In genomic region chr3:121834734-121835709, GRCh38 we compare ENCODE assay signal across 1 cellular context.
A peak's percentile ranks its signal among the peaks of the same experiment; 100 is the strongest.
TF ChIP-seq lines count a peak whose summit lies in the region.

Gene EAF2, plus strand, starts transcription at chr3:121835209. Its CDS starts 77 bp downstream, at chr3:121835286.
A gene with protein sequence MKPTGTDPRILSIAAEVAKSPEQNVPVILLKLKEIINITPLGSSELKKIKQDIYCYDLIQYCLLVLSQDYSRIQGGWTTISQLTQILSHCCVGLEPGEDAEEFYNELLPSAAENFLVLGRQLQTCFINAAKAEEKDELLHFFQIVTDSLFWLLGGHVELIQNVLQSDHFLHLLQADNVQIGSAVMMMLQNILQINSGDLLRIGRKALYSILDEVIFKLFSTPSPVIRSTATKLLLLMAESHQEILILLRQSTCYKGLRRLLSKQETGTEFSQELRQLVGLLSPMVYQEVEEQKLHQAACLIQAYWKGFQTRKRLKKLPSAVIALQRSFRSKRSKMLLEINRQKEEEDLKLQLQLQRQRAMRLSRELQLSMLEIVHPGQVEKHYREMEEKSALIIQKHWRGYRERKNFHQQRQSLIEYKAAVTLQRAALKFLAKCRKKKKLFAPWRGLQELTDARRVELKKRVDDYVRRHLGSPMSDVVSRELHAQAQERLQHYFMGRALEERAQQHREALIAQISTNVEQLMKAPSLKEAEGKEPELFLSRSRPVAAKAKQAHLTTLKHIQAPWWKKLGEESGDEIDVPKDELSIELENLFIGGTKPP (minus strand): TSS chr3:121835060. CDS start chr3:121828960, 6,100 bp downstream.

TF ChIP-seq in HepG2, 621 proteins besides CTCF, POLR2A, EP300 and RAD21 (continued from another document):
- TF ChIP-seq, protein P1, sequence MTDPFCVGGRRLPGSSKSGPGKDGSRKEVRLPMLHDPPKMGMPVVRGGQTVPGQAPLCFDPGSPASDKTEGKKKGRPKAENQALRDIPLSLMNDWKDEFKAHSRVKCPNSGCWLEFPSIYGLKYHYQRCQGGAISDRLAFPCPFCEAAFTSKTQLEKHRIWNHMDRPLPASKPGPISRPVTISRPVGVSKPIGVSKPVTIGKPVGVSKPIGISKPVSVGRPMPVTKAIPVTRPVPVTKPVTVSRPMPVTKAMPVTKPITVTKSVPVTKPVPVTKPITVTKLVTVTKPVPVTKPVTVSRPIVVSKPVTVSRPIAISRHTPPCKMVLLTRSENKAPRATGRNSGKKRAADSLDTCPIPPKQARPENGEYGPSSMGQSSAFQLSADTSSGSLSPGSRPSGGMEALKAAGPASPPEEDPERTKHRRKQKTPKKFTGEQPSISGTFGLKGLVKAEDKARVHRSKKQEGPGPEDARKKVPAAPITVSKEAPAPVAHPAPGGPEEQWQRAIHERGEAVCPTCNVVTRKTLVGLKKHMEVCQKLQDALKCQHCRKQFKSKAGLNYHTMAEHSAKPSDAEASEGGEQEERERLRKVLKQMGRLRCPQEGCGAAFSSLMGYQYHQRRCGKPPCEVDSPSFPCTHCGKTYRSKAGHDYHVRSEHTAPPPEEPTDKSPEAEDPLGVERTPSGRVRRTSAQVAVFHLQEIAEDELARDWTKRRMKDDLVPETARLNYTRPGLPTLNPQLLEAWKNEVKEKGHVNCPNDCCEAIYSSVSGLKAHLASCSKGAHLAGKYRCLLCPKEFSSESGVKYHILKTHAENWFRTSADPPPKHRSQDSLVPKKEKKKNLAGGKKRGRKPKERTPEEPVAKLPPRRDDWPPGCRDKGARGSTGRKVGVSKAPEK (CRISPR knock-in tag; IDR thresholded peaks at IDR 0.05; ENCODE audit: borderline replicate concordance): peak; percentile 55; the same call in 1 of the 2 replicates
- TF ChIP-seq U2AF1 (optimal IDR thresholded peaks at IDR 0.05; ENCODE audit: low read depth, low read length) (no peak), AGO2 (optimal IDR thresholded peaks at IDR 0.05; ENCODE audit: low read depth, low read length) (peak; percentile 22), ZNF264 (CRISPR knock-in tag; IDR thresholded peaks at IDR 0.05) (0 out of 2 replicates have a peak, but pooled peaks have one; percentile 50), NCOR1 (IDR thresholded peaks at IDR 0.05; ENCODE audit: borderline replicate concordance, low read length) (no peak), MLLT10 (CRISPR knock-in tag; IDR thresholded peaks at IDR 0.05) (no peak), THAP11 (CRISPR knock-in tag; IDR thresholded peaks at IDR 0.05) (peak; percentile 44), ZNF136 (CRISPR knock-in tag; IDR thresholded peaks at IDR 0.05; ENCODE audit: low read depth) (0 out of 2 replicates have a peak, but pooled peaks have one; percentile 92), ZBTB26 (CRISPR knock-in tag; IDR thresholded peaks at IDR 0.05; ENCODE audit: borderline replicate concordance) (peak; percentile 40; the same call in 1 of the 2 replicates), LCORL (IDR thresholded peaks at IDR 0.05) (no peak), LCORL (CRISPR knock-in tag; IDR thresholded peaks at IDR 0.05) (0 out of 2 replicates have a peak, but pooled peaks have one; percentile 38), ZNF773 (CRISPR knock-in tag; IDR thresholded peaks at IDR 0.05; ENCODE audit: borderline replicate concordance) (peak; percentile 81; the same call in 1 of the 2 replicates), HOXA9 (CRISPR knock-in tag; IDR thresholded peaks at IDR 0.05; ENCODE audit: borderline replicate concordance) (no peak), ZNF350 (CRISPR knock-in tag; IDR thresholded peaks at IDR 0.05; ENCODE audit: borderline replicate concordance, low read depth) (peak; percentile 62; the same call in 1 of the 2 replicates), ZNF225 (CRISPR knock-in tag; IDR thresholded peaks at IDR 0.05) (0 out of 2 replicates have a peak, but pooled peaks have one; percentile 40), NFE2L1 (CRISPR knock-in tag; IDR thresholded peaks at IDR 0.05; ENCODE audit: borderline replicate concordance) (no peak)
- TF ChIP-seq, protein P2, sequence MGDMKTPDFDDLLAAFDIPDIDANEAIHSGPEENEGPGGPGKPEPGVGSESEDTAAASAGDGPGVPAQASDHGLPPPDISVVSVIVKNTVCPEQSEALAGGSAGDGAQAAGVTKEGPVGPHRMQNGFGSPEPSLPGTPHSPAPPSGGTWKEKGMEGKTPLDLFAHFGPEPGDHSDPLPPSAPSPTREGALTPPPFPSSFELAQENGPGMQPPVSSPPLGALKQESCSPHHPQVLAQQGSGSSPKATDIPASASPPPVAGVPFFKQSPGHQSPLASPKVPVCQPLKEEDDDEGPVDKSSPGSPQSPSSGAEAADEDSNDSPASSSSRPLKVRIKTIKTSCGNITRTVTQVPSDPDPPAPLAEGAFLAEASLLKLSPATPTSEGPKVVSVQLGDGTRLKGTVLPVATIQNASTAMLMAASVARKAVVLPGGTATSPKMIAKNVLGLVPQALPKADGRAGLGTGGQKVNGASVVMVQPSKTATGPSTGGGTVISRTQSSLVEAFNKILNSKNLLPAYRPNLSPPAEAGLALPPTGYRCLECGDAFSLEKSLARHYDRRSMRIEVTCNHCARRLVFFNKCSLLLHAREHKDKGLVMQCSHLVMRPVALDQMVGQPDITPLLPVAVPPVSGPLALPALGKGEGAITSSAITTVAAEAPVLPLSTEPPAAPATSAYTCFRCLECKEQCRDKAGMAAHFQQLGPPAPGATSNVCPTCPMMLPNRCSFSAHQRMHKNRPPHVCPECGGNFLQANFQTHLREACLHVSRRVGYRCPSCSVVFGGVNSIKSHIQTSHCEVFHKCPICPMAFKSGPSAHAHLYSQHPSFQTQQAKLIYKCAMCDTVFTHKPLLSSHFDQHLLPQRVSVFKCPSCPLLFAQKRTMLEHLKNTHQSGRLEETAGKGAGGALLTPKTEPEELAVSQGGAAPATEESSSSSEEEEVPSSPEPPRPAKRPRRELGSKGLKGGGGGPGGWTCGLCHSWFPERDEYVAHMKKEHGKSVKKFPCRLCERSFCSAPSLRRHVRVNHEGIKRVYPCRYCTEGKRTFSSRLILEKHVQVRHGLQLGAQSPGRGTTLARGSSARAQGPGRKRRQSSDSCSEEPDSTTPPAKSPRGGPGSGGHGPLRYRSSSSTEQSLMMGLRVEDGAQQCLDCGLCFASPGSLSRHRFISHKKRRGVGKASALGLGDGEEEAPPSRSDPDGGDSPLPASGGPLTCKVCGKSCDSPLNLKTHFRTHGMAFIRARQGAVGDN (CRISPR knock-in tag; IDR thresholded peaks at IDR 0.05): peak; percentile 97
- TF ChIP-seq, protein P3, sequence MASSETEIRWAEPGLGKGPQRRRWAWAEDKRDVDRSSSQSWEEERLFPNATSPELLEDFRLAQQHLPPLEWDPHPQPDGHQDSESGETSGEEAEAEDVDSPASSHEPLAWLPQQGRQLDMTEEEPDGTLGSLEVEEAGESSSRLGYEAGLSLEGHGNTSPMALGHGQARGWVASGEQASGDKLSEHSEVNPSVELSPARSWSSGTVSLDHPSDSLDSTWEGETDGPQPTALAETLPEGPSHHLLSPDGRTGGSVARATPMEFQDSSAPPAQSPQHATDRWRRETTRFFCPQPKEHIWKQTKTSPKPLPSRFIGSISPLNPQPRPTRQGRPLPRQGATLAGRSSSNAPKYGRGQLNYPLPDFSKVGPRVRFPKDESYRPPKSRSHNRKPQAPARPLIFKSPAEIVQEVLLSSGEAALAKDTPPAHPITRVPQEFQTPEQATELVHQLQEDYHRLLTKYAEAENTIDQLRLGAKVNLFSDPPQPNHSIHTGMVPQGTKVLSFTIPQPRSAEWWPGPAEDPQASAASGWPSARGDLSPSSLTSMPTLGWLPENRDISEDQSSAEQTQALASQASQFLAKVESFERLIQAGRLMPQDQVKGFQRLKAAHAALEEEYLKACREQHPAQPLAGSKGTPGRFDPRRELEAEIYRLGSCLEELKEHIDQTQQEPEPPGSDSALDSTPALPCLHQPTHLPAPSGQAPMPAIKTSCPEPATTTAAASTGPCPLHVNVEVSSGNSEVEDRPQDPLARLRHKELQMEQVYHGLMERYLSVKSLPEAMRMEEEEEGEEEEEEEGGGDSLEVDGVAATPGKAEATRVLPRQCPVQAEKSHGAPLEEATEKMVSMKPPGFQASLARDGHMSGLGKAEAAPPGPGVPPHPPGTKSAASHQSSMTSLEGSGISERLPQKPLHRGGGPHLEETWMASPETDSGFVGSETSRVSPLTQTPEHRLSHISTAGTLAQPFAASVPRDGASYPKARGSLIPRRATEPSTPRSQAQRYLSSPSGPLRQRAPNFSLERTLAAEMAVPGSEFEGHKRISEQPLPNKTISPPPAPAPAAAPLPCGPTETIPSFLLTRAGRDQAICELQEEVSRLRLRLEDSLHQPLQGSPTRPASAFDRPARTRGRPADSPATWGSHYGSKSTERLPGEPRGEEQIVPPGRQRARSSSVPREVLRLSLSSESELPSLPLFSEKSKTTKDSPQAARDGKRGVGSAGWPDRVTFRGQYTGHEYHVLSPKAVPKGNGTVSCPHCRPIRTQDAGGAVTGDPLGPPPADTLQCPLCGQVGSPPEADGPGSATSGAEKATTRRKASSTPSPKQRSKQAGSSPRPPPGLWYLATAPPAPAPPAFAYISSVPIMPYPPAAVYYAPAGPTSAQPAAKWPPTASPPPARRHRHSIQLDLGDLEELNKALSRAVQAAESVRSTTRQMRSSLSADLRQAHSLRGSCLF (CRISPR knock-in tag; IDR thresholded peaks at IDR 0.05; ENCODE audit: borderline replicate concordance): 0 out of 2 replicates have a peak, but pooled peaks have one; percentile 62
- TF ChIP-seq, protein P4, sequence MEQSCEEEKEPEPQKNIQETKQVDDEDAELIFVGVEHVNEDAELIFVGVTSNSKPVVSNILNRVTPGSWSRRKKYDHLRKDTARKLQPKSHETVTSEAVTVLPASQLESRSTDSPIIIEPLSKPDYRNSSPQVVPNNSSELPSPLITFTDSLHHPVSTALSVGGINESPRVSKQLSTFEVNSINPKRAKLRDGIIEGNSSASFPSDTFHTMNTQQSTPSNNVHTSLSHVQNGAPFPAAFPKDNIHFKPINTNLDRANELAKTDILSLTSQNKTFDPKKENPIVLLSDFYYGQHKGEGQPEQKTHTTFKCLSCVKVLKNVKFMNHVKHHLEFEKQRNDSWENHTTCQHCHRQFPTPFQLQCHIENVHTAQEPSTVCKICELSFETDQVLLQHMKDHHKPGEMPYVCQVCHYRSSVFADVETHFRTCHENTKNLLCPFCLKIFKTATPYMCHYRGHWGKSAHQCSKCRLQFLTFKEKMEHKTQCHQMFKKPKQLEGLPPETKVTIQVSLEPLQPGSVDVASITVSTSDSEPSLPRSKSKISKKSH (CRISPR knock-in tag; IDR thresholded peaks at IDR 0.05; ENCODE audit: borderline replicate concordance): 0 out of 2 replicates have a peak, but pooled peaks have one; percentile 15
- TF ChIP-seq, protein P5, sequence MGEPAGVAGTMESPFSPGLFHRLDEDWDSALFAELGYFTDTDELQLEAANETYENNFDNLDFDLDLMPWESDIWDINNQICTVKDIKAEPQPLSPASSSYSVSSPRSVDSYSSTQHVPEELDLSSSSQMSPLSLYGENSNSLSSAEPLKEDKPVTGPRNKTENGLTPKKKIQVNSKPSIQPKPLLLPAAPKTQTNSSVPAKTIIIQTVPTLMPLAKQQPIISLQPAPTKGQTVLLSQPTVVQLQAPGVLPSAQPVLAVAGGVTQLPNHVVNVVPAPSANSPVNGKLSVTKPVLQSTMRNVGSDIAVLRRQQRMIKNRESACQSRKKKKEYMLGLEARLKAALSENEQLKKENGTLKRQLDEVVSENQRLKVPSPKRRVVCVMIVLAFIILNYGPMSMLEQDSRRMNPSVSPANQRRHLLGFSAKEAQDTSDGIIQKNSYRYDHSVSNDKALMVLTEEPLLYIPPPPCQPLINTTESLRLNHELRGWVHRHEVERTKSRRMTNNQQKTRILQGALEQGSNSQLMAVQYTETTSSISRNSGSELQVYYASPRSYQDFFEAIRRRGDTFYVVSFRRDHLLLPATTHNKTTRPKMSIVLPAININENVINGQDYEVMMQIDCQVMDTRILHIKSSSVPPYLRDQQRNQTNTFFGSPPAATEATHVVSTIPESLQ (CRISPR knock-in tag; conservative IDR thresholded peaks at IDR 0.05): no peak
- TF ChIP-seq, protein P6, sequence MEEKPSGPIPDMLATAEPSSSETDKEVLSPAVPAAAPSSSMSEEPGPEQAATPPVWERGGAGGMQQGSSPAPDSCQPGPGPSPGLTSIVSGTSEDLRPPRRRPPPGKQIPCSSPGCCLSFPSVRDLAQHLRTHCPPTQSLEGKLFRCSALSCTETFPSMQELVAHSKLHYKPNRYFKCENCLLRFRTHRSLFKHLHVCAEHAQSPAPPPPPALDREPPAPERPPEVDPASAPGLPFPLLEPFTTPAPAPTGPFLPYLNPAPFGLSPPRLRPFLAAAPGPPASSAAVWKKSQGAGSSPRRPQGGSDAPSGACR (CRISPR knock-in tag; IDR thresholded peaks at IDR 0.05): no peak
